9 cellular contexts compared by ENCODE assay signal in the genomic region with DNA sequence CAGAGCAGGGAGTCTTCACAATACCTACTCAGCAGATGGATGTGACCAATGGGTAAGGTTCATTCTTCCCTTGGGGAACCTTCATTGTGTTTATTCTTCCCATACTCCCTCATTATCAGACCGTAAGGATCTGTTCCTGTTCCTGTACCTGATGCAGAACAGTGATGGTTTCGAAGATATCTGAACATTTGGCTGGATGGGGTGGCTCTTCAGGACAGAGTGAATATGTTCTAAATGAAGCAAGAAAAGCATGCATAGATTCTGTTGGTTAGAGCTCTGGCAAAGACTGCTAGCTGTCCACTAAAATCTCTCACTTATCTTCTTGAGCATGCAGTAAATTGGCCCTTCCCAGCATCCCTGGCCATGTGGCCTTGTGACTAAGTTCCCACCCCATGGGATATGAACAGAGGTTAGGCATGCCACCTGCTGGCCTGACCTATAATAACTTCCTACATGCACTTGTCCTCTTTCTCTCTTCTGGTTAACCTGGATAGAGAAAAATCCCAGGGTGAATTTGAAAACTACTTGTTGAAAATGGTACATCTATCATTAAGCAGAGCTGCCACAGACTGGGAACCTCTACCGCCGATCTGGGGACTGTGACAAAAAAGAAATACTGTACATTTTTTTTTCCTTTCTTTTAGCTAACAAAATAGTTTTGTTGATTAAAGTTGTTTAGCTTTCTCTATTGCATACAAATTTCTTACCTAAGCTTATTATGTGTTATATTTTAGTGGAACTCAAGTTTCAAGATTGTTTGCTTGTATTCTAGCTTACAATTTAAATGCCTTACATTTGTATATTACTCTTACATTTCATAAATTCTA.
A peak's percentile ranks its signal among the peaks of the same experiment; 100 is the strongest.
DNase-seq lines count a peak whose midpoint lies in the region; ATAC-seq and TF ChIP-seq lines count a peak whose summit lies in the region.
"Had no signal": no experiment of that assay in that cellular context is flagged by ENCODE, and none has a peak within 500 bp of the region (broad histone marks: within the 10 kb centered on the region; RNA-seq: fewer than 3 reads in every experiment).

No MANE protein-coding gene starts in this region.

- H3K27ac ChIP-seq in CD4-positive, CD25-positive, alpha-beta regulatory T cell (ENCODE audit: insufficient read depth, low read length, poor library complexity, severe bottlenecking), result no peak overlapping the region
- H3K27ac ChIP-seq in naive thymus-derived CD4-positive, alpha-beta T cell (ENCODE audit: low read depth, low read length), result no peak overlapping the region

- H3K27ac Mint-ChIP-seq in CD4-positive, CD25-positive, alpha-beta regulatory T cell, result no peak overlapping the region
- H3K27ac Mint-ChIP-seq in naive thymus-derived CD4-positive, alpha-beta T cell, result no peak overlapping the region
- H3K27ac Mint-ChIP-seq: T-helper 1 cell treated with Interleukin-12 subunit alpha and Interleukin-12 subunit beta and Interleukin-4 antibody, amounts not matched to agents 30 μg/mL and 1 μg/mL, for 36 hours had no signal

- H3K4me3 ChIP-seq in CD4-positive, CD25-positive, alpha-beta regulatory T cell (ENCODE audit: low read depth, low read length), result no peak overlapping the region
- H3K4me3 ChIP-seq in naive thymus-derived CD4-positive, alpha-beta T cell (ENCODE audit: low read length), result no peak overlapping the region

- POLR2A ChIA-PET in naive thymus-derived CD4-positive, alpha-beta T cell (lab: Charles Lee), result interaction anchor here (0.6 kb wide), 1 partner anchor 13 kb away, joined by 3 read pairs; no protein-coding TSS in a partner anchor

- H3K9me3 ChIP-seq in CD4-positive, CD25-positive, alpha-beta regulatory T cell (ENCODE audit: control insufficient read depth in 2 of 2, low read length in 2 of 2), result no peaks in the 10 kb centered on the region
- H3K9me3 ChIP-seq in naive thymus-derived CD4-positive, alpha-beta T cell (ENCODE audit: control insufficient read depth in 2 of 3, low read length in 3 of 3), result no peaks in the 10 kb centered on the region

- CTCF ChIA-PET in naive thymus-derived CD4-positive, alpha-beta T cell (lab: Charles Lee), result interaction anchor here (0.7 to 4.3 kb wide), 5 partner anchors 560 to 1638 kb away, joined by 4 to 24 read pairs (median 5); no protein-coding TSS in a partner anchor

- TF ChIP-seq POLR2A in erythroblast (IDR thresholded peaks at IDR 0.05; ENCODE audit: low read length), result no peak

- no peak overlapping the region for H3K4me3 Mint-ChIP-seq in CD4-positive, CD25-positive, alpha-beta regulatory T cell
- no peak overlapping the region for H3K4me3 Mint-ChIP-seq in naive thymus-derived CD4-positive, alpha-beta T cell
- H3K4me3 Mint-ChIP-seq: T-helper 1 cell treated with Interleukin-12 subunit alpha and Interleukin-12 subunit beta and Interleukin-4 antibody, amounts not matched to agents 30 μg/mL and 1 μg/mL, for 36 hours had no signal

- no peaks in the 10 kb centered on the region for H3K9me3 Mint-ChIP-seq in CD4-positive, CD25-positive, alpha-beta regulatory T cell
- no peaks in the 10 kb centered on the region for H3K9me3 Mint-ChIP-seq in naive thymus-derived CD4-positive, alpha-beta T cell
- H3K9me3 Mint-ChIP-seq: T-helper 1 cell treated with Interleukin-12 subunit alpha and Interleukin-12 subunit beta and Interleukin-4 antibody, amounts not matched to agents 30 μg/mL and 1 μg/mL, for 36 hours had no signal

- H3K4me1 ChIP-seq in CD4-positive, CD25-positive, alpha-beta regulatory T cell (ENCODE audit: control insufficient read depth, insufficient read depth, low read length, poor library complexity, severe bottlenecking), result no peaks in the 10 kb centered on the region
- no peaks in the 10 kb centered on the region for H3K4me1 ChIP-seq in naive thymus-derived CD4-positive, alpha-beta T cell (ENCODE audit: control insufficient read depth in 2 of 2, insufficient read depth in 2 of 2, low read length in 2 of 2)

- intact Hi-C loops in naive thymus-derived CD4-positive, alpha-beta T cell (cut with micrococcal nuclease), result loop anchor here (1.0 to 5.0 kb wide), 11 partner anchors 542 to 1637 kb away; a partner anchor contains a TSS

- peaks cover 0 to 5% (median 0%) of the 10 kb centered on the region in 4 donors for H3K4me1 Mint-ChIP-seq in CD4-positive, CD25-positive, alpha-beta regulatory T cell
- H3K4me1 Mint-ChIP-seq in naive thymus-derived CD4-positive, alpha-beta T cell, result peaks cover 0 to 5% (median 0%) of the 10 kb centered on the region in 7 donors

- peaks cover 2% of the 10 kb centered on the region for H3K27me3 ChIP-seq in CD4-positive, CD25-positive, alpha-beta regulatory T cell (ENCODE audit: control insufficient read depth, insufficient read depth, low read length)
- no peaks in the 10 kb centered on the region for H3K27me3 ChIP-seq in naive thymus-derived CD4-positive, alpha-beta T cell (ENCODE audit: control insufficient read depth in 2 of 2, insufficient read depth in 2 of 2, low read length in 2 of 2)

- H3K27me3 Mint-ChIP-seq in CD4-positive, CD25-positive, alpha-beta regulatory T cell, result peaks cover 7% of the 10 kb centered on the region
- peaks cover 6 to 12% (median 9%) of the 10 kb centered on the region in 5 donors for H3K27me3 Mint-ChIP-seq in naive thymus-derived CD4-positive, alpha-beta T cell

- peak; percentile 1 to 58 (median 42) for DNase-seq in CD4-positive, CD25-positive, alpha-beta regulatory T cell
- peak; percentile 30 to 60 for DNase-seq in NCI-H526 (lab: John Stamatoyannopoulos, UW)
- DNase-seq in activated CD8-positive, alpha-beta memory T cell treated with anti-CD3 and anti-CD28 coated beads for 1 hour (ENCODE audit: extremely low read depth in 1 of 2, low read depth in 1 of 2), result peak; percentile 1 to 11
- peak; percentile 68 to 77 for DNase-seq in erythroblast (lab: John Stamatoyannopoulos, UW)
- DNase-seq in naive thymus-derived CD4-positive, alpha-beta T cell, result peak in 8 of 9 donors; percentile 8 to 36 (median 27)
- peak; percentile 71 for DNase-seq in superior temporal gyrus (ENCODE audit: extremely low spot score)

- H3K36me3 Mint-ChIP-seq in CD4-positive, CD25-positive, alpha-beta regulatory T cell, result no peaks in the 10 kb centered on the region
- no peaks in the 10 kb centered on the region for H3K36me3 Mint-ChIP-seq in naive thymus-derived CD4-positive, alpha-beta T cell

- peak; percentile 73 to 75 for ATAC-seq in CD4-positive, CD25-positive, alpha-beta regulatory T cell (ENCODE audit: low read depth in 2 of 2)
- ATAC-seq in GM19035 (IDR thresholded peaks at IDR 0.05; ENCODE audit: unreplicated experiment) (peak; percentile 93), HG03159 (IDR thresholded peaks at IDR 0.05; ENCODE audit: unreplicated experiment) (peak; percentile 90)
- ATAC-seq in naive thymus-derived CD4-positive, alpha-beta T cell, result peak; percentile 80

- no peaks in the 10 kb centered on the region for H3K36me3 ChIP-seq in CD4-positive, CD25-positive, alpha-beta regulatory T cell (ENCODE audit: control insufficient read depth, insufficient read depth, low read length)
- H3K36me3 ChIP-seq in naive thymus-derived CD4-positive, alpha-beta T cell (ENCODE audit: control insufficient read depth in 2 of 3, insufficient read depth in 3 of 3, low read length in 3 of 3), result no peaks in the 10 kb centered on the region

Comparison
In these comparisons a context has a peak if more than half of its experiments do, and no peak if none do; other contexts are left out.
1. DNase-seq: peak in every context shown above with its lines; median percentile 72 in erythroblast; 71 in superior temporal gyrus; 45 in NCI-H526; 42 in CD4-positive, CD25-positive, alpha-beta regulatory T cell; 27 in naive thymus-derived CD4-positive, alpha-beta T cell; 6 in activated CD8-positive, alpha-beta memory T cell treated with anti-CD3 and anti-CD28 coated beads for 1 hour.